Comparison of ENCODE assay signal across 12 cellular contexts in genomic region chr17:32625971-32626370, GRCh38.
A peak's percentile ranks its signal among the peaks of the same experiment; 100 is the strongest.
DNase-seq lines count a peak whose midpoint lies in the region; TF ChIP-seq lines count a peak whose summit lies in the region.
"Had no signal": no experiment of that assay in that cellular context is flagged by ENCODE, and none has a peak within 500 bp of the region (broad histone marks: within the 10 kb centered on the region; RNA-seq: fewer than 3 reads in every experiment).

No MANE protein-coding gene starts in this region.

- no peak overlapping the region for H2AK5ac ChIP-seq in neuronal stem cell (ENCODE audit: low read depth, low read length)

- no peak overlapping the region for H2BK12ac ChIP-seq in neuronal stem cell (ENCODE audit: low read length)

- H3K4me2 ChIP-seq in neuronal stem cell (ENCODE audit: insufficient read depth, low read length, poor library complexity, severe bottlenecking): no peak overlapping the region

- H4K8ac ChIP-seq in neuronal stem cell (ENCODE audit: low read depth, low read length): no peak overlapping the region

- in situ Hi-C loops in G401 (cut with HindIII; ENCODE audit: low sequenced_read_pairs): no loop called here

- no CpG with 5 or more reads among the region's 7 CpGs for WGBS in neuronal stem cell (ENCODE audit: extremely low coverage in 2 of 2, insufficient read length in 2 of 2, insufficient replicate concordance in 1 of 2), 2 donors
- 73 to 80% methylated on average over 7 of the region's 7 CpGs for WGBS in lower leg skin, 2 donors

- H2BK15ac ChIP-seq in neuronal stem cell (ENCODE audit: low read length): peak overlapping the region; percentile 84

- H3K9ac ChIP-seq in neuronal stem cell (ENCODE audit: low read depth, low read length, poor library complexity): no peak overlapping the region

- H3K4me1 ChIP-seq in neuronal stem cell (ENCODE audit: control insufficient read depth in 2 of 2, insufficient read depth in 1 of 2, low read depth in 1 of 2, low read length in 2 of 2) (peaks cover 12 to 15% of the 10 kb centered on the region in 2 donors), tibial artery (peaks cover 0 to 27% (median 4%) of the 10 kb centered on the region in 4 donors)

- DNase-seq in G401 (ENCODE audit: low spot score) (peak; percentile 72), NCI-H2029 (lab: John Stamatoyannopoulos, UW) (peak; percentile 61), neuronal stem cell (ENCODE audit: low spot score) (no peak), OCI-M2 (lab: John Stamatoyannopoulos, UW; ENCODE audit: unreplicated experiment) (no peak), tibial artery (no peak), NCI-H1048 (lab: John Stamatoyannopoulos, UW) (no peak), lower leg skin (ENCODE audit: low spot score in 2 of 2) (no peak)
- DNase-seq: activated naive CD8-positive, alpha-beta T cell treated with anti-CD3 and anti-CD28 coated beads, Interleukin-2, amount 50 U/mL, for 24 hours; activated T-cell treated with anti-CD3 and anti-CD28 coated beads, Interleukin-2, amount 50 U/mL, for 72 hours; cerebellar nuclear complex; islet precursor cell had no signal

- H4K91ac ChIP-seq in neuronal stem cell (ENCODE audit: low read depth, low read length, poor library complexity): no peak overlapping the region

- no peak overlapping the region for H3K23ac ChIP-seq in neuronal stem cell (ENCODE audit: low read depth, low read length, poor library complexity)

- no peak overlapping the region for H3K14ac ChIP-seq in neuronal stem cell (ENCODE audit: low read length)

- H3K36me3 ChIP-seq in neuronal stem cell (replicated peaks in 1 of 2; ENCODE audit: control insufficient read depth in 2 of 2, insufficient read depth in 2 of 2, low read length in 2 of 2): no peaks in the 10 kb centered on the region
- peaks cover 0 to 13% (median 0%) of the 10 kb centered on the region in 3 donors for H3K36me3 ChIP-seq in tibial artery

- intact Hi-C loops in tibial artery (cut with DNase I; ENCODE audit: low total_unique reads): no loop called here
- intact Hi-C loops in lower leg skin (cut with DNase I; ENCODE audit: low total_unique reads): no loop called here

- H3K9me3 ChIP-seq in neuronal stem cell (replicated peaks in 1 of 2; ENCODE audit: control insufficient read depth in 2 of 2, insufficient read depth in 1 of 2, low read depth in 1 of 2, low read length in 2 of 2) (no peaks in the 10 kb centered on the region), tibial artery (no peaks in the 10 kb centered on the region)

- no peak for TF ChIP-seq POLR2A in lower leg skin (IDR thresholded peaks at IDR 0.05)

- no peak overlapping the region for H2BK120ac ChIP-seq in neuronal stem cell (ENCODE audit: low read depth, low read length)

- no peaks in the 10 kb centered on the region for H3K79me1 ChIP-seq in neuronal stem cell (ENCODE audit: low read depth, low read length)

- no peak overlapping the region for H2BK5ac ChIP-seq in neuronal stem cell (ENCODE audit: low read length)

- peak overlapping the region; percentile 93 for H3K27ac ChIP-seq in VCaP
- no peak overlapping the region for H3K27ac ChIP-seq in neuronal stem cell (replicated peaks; ENCODE audit: low read length)
- no peak overlapping the region for H3K27ac ChIP-seq in tibial artery

- H3K18ac ChIP-seq in neuronal stem cell (ENCODE audit: low read length): peak overlapping the region; percentile 82

- TF ChIP-seq CTCF in VCaP (conservative IDR thresholded peaks at IDR 0.05): no peak
- TF ChIP-seq CTCF in tibial artery (IDR thresholded peaks at IDR 0.05): no peak
- no peak for TF ChIP-seq CTCF in lower leg skin (IDR thresholded peaks at IDR 0.05)

- H3K4me3 ChIP-seq in neuronal stem cell (ENCODE audit: low read length in 2 of 2) (no peak overlapping the region), tibial artery (no peak overlapping the region), lower leg skin (ENCODE audit: low read depth, poor library complexity, severe bottlenecking) (no peak overlapping the region)

- peak overlapping the region; percentile 55 for H2AFZ ChIP-seq in neuronal stem cell (ENCODE audit: low read length)

- H3K4ac ChIP-seq in neuronal stem cell (ENCODE audit: low read length): no peak overlapping the region

- peaks cover 0 to 2% (median 0%) of the 10 kb centered on the region in 3 experiments for H3K27me3 ChIP-seq in neuronal stem cell (ENCODE audit: control insufficient read depth in 3 of 3, insufficient read depth in 3 of 3, low read depth in 1 of 3, low read length in 3 of 3)
- H3K27me3 ChIP-seq in tibial artery: no peaks in the 10 kb centered on the region

Comparison
In these comparisons a context has a peak if more than half of its experiments do, and no peak if none do; other contexts are left out.
1. DNase-seq: peak in G401 (single experiment) and NCI-H2029 (single experiment); none in neuronal stem cell (single experiment), OCI-M2 (single experiment), tibial artery (0 of 2), NCI-H1048 (single experiment) and lower leg skin (0 of 2).